ENCODE assay signal across 8 cellular contexts in genomic region chr15:85407421-85408269, GRCh38. TPM values are rescaled to one million over a fixed set of nuclear protein-coding genes. Genes with fewer than 3 reads are reported as not detected.
DNase-seq lines count a peak whose midpoint lies in the region; ATAC-seq and FAIRE-seq lines count a peak whose summit lies in the region.

No MANE protein-coding gene starts in this region.

- peak; percentile 18 for ATAC-seq in GM21367 (IDR thresholded peaks at IDR 0.05; ENCODE audit: unreplicated experiment)

- DNase-seq in Caki2 (ENCODE audit: low read depth): peak; percentile 65
- peak; percentile 66 for DNase-seq in HTR-8/SVneo (ENCODE audit: insufficient read length, low spot score)
- peak; percentile 13 to 16 for DNase-seq in activated CD4-positive, alpha-beta T cell treated with anti-CD3 and anti-CD28 coated beads, Interleukin-2, amount 50 U/mL, for 4 hours
- peak; percentile 94 for DNase-seq in fibroblast of peridontal ligament (ENCODE audit: extremely low read depth)
- DNase-seq in stimulated activated CD4-positive, alpha-beta T cell treated with anti-CD3 and anti-CD28 coated beads, Interleukin-1b, Interleukin-23, amount 100 ng/mL, for 24 hours (ENCODE audit: low read depth in 4 of 4, low spot score in 1 of 4): peak in 3 of 4 experiments; percentile 10 to 14 (median 13)
- DNase-seq in NCI-H1417 treated with DMSO at 0.1 percent for 48 hours (lab: John Stamatoyannopoulos, UW): no peak
- no peak for DNase-seq in NCI-H526 treated with DMSO at 0.1 percent for 48 hours (lab: John Stamatoyannopoulos, UW)

- FAIRE-seq in HTR-8/SVneo (lab: Jason Lieb, UNC): peak; percentile 46

- in situ Hi-C loops in Caki2 (cut with HindIII; ENCODE audit: low pct_unique_long_range_greater_than_20kb, low sequenced_read_pairs): no loop called here

RNA-seq across cellular contexts. Expression of gene AKAP13, which starts 27.2 kb away (rescaled TPM):
- total RNA-seq in Caki2 (2014; rRNA removed; shearing (Covaris generic); ENCODE audit: low replicate concordance): 18.3 and 29.1 TPM in 2 replicates

Comparison
In these comparisons a context has a peak if more than half of its experiments do, and no peak if none do; other contexts are left out.
1. DNase-seq: peak in Caki2 (single experiment), HTR-8/SVneo (single experiment), activated CD4-positive, alpha-beta T cell treated with anti-CD3 and anti-CD28 coated beads, Interleukin-2, amount 50 U/mL, for 4 hours (2 of 2), fibroblast of peridontal ligament (single experiment) and stimulated activated CD4-positive, alpha-beta T cell treated with anti-CD3 and anti-CD28 coated beads, Interleukin-1b, Interleukin-23, amount 100 ng/mL, for 24 hours (3 of 4); none in NCI-H1417 treated with DMSO at 0.1 percent for 48 hours (single experiment) and NCI-H526 treated with DMSO at 0.1 percent for 48 hours (single experiment).